Comparison of ENCODE assay signal across 12 cellular contexts in the genomic region with DNA sequence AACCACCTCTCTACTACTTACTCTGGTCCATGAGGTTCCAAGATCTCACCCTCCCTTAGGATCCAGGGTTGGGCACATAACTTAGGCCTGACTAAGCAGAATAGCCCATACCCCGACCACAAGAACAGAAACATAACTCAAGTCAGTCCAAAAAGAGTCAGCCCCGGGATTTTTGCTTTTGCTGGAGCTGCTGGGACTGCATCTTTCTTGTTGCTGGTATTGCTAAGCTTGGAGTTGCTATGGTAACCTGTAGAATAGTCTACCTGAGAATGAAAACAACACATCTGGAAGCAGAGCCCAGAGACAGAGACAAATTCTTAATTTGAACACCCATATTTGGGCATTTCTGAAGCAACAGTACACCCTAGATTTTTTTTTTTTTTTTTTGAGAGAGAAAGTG. TPM values are rescaled to one million over a fixed set of nuclear protein-coding genes. Genes with fewer than 3 reads are reported as not detected.
A peak's percentile ranks its signal among the peaks of the same experiment; 100 is the strongest.
DNase-seq lines count a peak whose midpoint lies in the region; ATAC-seq, FAIRE-seq and TF ChIP-seq lines count a peak whose summit lies in the region.
"Had no signal": no experiment of that assay in that cellular context is flagged by ENCODE, and none has a peak within 500 bp of the region (broad histone marks: within the 10 kb centered on the region; RNA-seq: fewer than 3 reads in every experiment).

No MANE protein-coding gene starts in this region.

- peak overlapping the region; percentile 88 for H3K27ac ChIP-seq in foreskin keratinocyte
- H3K27ac ChIP-seq: ascending aorta, sigmoid colon, thoracic aorta had no signal

- no peak for TF ChIP-seq CTCF in foreskin keratinocyte (conservative IDR thresholded peaks at IDR 0.05)

- ATAC-seq in foreskin keratinocyte: peak; percentile 95

- H3K27me3 ChIP-seq in foreskin keratinocyte: no peaks in the 10 kb centered on the region
- H3K27me3 ChIP-seq: ascending aorta, sigmoid colon had no signal

- peak; percentile 82 for DNase-seq in AG08396 (ENCODE audit: low spot score)
- peak; percentile 76 for DNase-seq in H54 (ENCODE audit: insufficient read length, low spot score)
- peak; percentile 73 for DNase-seq in SW480 (ENCODE audit: low spot score)
- peak; percentile 92 to 96 for DNase-seq in foreskin keratinocyte
- no peak for DNase-seq in NCI-H187 (lab: John Stamatoyannopoulos, UW)
- no peak for DNase-seq in islet precursor cell
- no peak for DNase-seq in stimulated activated CD8-positive, alpha-beta memory T cell treated with anti-CD3 and anti-CD28 coated beads, Interleukin-4, amount 100 ng/mL, for 48 hours
- DNase-seq in stimulated activated CD4-positive, alpha-beta T cell treated with anti-CD3 and anti-CD28 coated beads, Interleukin-1b, Interleukin-23, amount 100 ng/mL, for 48 hours: no peak
- DNase-seq: DND-41, sigmoid colon had no signal

- peaks cover 8% of the 10 kb centered on the region for H3K4me1 ChIP-seq in foreskin keratinocyte
- H3K4me1 ChIP-seq: ascending aorta had no signal

- TF ChIP-seq POLR2A in H54 (IDR thresholded peaks at IDR 0.05; ENCODE audit: low read depth, low read length): no peak

- peak; percentile 94 for FAIRE-seq in H54 (lab: Jason Lieb, UNC)

RNA-seq across cellular contexts. Expression of gene RUBCN, which starts 6.5 kb away (rescaled TPM):
- total RNA-seq in foreskin keratinocyte: 19.9 and 21.0 TPM in 2 replicates
- polyA plus RNA-seq in foreskin keratinocyte: 4.4 and 4.9 TPM in 2 replicates

RNA-seq across cellular contexts. Expression of gene FYTTD1, which starts 19.5 kb away (rescaled TPM):
- total RNA-seq in foreskin keratinocyte: 44.3 and 46.2 TPM in 2 replicates
- 8.7 and 10.4 TPM in 2 replicates for polyA plus RNA-seq in foreskin keratinocyte

Comparison
In these comparisons a context has a peak if more than half of its experiments do, and no peak if none do; other contexts are left out.
1. DNase-seq: peak in AG08396 (single experiment), H54 (single experiment), SW480 (single experiment) and foreskin keratinocyte (2 of 2); none in NCI-H187 (0 of 2), islet precursor cell (single experiment), stimulated activated CD8-positive, alpha-beta memory T cell treated with anti-CD3 and anti-CD28 coated beads, Interleukin-4, amount 100 ng/mL, for 48 hours (single experiment) and stimulated activated CD4-positive, alpha-beta T cell treated with anti-CD3 and anti-CD28 coated beads, Interleukin-1b, Interleukin-23, amount 100 ng/mL, for 48 hours (single experiment).